ENCODE assay signal across 25 cellular contexts in the genomic region with DNA sequence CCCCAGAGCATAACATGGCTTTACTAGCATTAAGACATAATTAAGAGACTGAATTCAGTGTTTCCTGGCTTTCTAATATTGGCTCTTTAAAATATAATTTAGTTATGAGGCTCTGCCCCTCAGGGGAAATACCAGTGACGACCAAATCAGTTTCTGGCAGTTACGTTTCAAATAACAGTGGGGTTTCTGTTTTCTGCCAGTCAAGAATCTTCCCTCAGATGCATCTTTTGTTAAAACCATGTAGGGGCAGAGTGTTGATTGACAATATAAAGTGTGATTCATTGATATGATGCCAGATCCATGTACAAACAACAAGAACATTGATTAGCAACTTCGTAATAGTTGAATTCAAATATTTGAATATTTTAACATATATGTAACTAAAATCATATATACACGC.
"Had no signal": no experiment of that assay in that cellular context is flagged by ENCODE, and none has a peak within 500 bp of the region (broad histone marks: within the 10 kb centered on the region; RNA-seq: fewer than 3 reads in every experiment).

No MANE protein-coding gene starts in this region.

- H3K27ac ChIP-seq: colonic mucosa, gastrocnemius medialis, hepatocyte, left lung, neural progenitor cell, parathyroid adenoma, right lobe of liver, stomach, tibial artery had no signal

- H3K4me3 ChIP-seq: colonic mucosa, gastrocnemius medialis, hepatocyte, left lung, mucosa of descending colon, neural progenitor cell, right lobe of liver, stomach, tibial artery had no signal

- H3K36me3 Mint-ChIP-seq: mesothelial cell of epicardium; naive B cell; natural killer cell treated with Interleukin-12 subunit alpha and Interleukin-12 subunit beta and Interleukin-15 and Interleukin-18, amount 100 ng/mL, for 72 hours; neural progenitor cell; stimulated activated effector memory CD8-positive, alpha-beta T cell treated with anti-CD3 and anti-CD28 coated beads, Interleukin-12 subunit alpha, Interleukin-12 subunit beta, amount 100 ng/mL, for 72 hours; type B pancreatic cell had no signal

- H3K4me1 Mint-ChIP-seq: naive B cell; stimulated activated effector memory CD8-positive, alpha-beta T cell treated with anti-CD3 and anti-CD28 coated beads, Interleukin-12 subunit alpha, Interleukin-12 subunit beta, amount 100 ng/mL, for 72 hours had no signal

- ATAC-seq: effector memory CD8-positive, alpha-beta T cell; gastrocnemius medialis; left cardiac atrium; left lung; mucosa of descending colon; natural killer cell treated with Interleukin-12 subunit alpha and Interleukin-12 subunit beta and Interleukin-15 and Interleukin-18, amount 100 ng/mL, for 72 hours; right lobe of liver; stimulated activated effector memory CD8-positive, alpha-beta T cell treated with anti-CD3 and anti-CD28 coated beads, Interleukin-12 subunit alpha, Interleukin-12 subunit beta, amount 100 ng/mL, for 72 hours had no signal

- H3K27ac Mint-ChIP-seq: effector memory CD8-positive, alpha-beta T cell; mesothelial cell of epicardium; naive B cell; natural killer cell treated with Interleukin-12 subunit alpha and Interleukin-12 subunit beta and Interleukin-15 and Interleukin-18, amount 100 ng/mL, for 72 hours; neural progenitor cell; progenitor cell of endocrine pancreas; stimulated activated effector memory CD8-positive, alpha-beta T cell treated with anti-CD3 and anti-CD28 coated beads, Interleukin-12 subunit alpha, Interleukin-12 subunit beta, amount 100 ng/mL, for 72 hours; type B pancreatic cell had no signal

- H3K4me1 ChIP-seq: colonic mucosa, gastrocnemius medialis, left lung, neural progenitor cell, parathyroid adenoma, right lobe of liver, tibial artery had no signal

- H3K36me3 ChIP-seq: colonic mucosa, gastrocnemius medialis, left lung, neural progenitor cell, right lobe of liver, stomach, tibial artery had no signal

- H3K9ac ChIP-seq: neural progenitor cell, parathyroid adenoma had no signal

- H3K9me3 ChIP-seq: gastrocnemius medialis, left lung, right lobe of liver, stomach, tibial artery had no signal

- H2AFZ ChIP-seq: hepatocyte, neural progenitor cell, parathyroid adenoma had no signal

- H3K79me2 ChIP-seq: hepatocyte, parathyroid adenoma had no signal

- H3K27me3 ChIP-seq: colonic mucosa, gastrocnemius medialis, hepatocyte, left lung, neural progenitor cell, right lobe of liver, stomach, tibial artery had no signal

- H3K4me2 ChIP-seq: hepatocyte, neural progenitor cell had no signal

- FAIRE-seq: endometrium, small intestine had no signal

- H3K4me3 Mint-ChIP-seq: effector memory CD8-positive, alpha-beta T cell; mesothelial cell of epicardium; naive B cell; natural killer cell treated with Interleukin-12 subunit alpha and Interleukin-12 subunit beta and Interleukin-15 and Interleukin-18, amount 100 ng/mL, for 72 hours; neural progenitor cell; stimulated activated effector memory CD8-positive, alpha-beta T cell treated with anti-CD3 and anti-CD28 coated beads, Interleukin-12 subunit alpha, Interleukin-12 subunit beta, amount 100 ng/mL, for 72 hours; type B pancreatic cell had no signal

- H3K9me3 Mint-ChIP-seq: effector memory CD8-positive, alpha-beta T cell; neural progenitor cell; type B pancreatic cell had no signal

- H3K27me3 Mint-ChIP-seq: effector memory CD8-positive, alpha-beta T cell; naive B cell; natural killer cell treated with Interleukin-12 subunit alpha and Interleukin-12 subunit beta and Interleukin-15 and Interleukin-18, amount 100 ng/mL, for 72 hours; progenitor cell of endocrine pancreas; type B pancreatic cell had no signal

- DNase-seq: colonic mucosa; effector memory CD8-positive, alpha-beta T cell; gastrocnemius medialis; head of caudate nucleus; left cardiac atrium; left lung; mucosa of descending colon; naive B cell; right lobe of liver; small intestine; stimulated activated CD4-positive, alpha-beta T cell treated with anti-CD3 and anti-CD28 coated beads, Interleukin-12 subunit alpha, Interleukin-12 subunit beta, amount 100 ng/mL, for 4 hours; stimulated activated CD4-positive, alpha-beta T cell treated with anti-CD3 and anti-CD28 coated beads, Interleukin-2, amount 100 ng/mL, for 24 hours; stimulated activated CD4-positive, alpha-beta T cell treated with anti-CD3 and anti-CD28 coated beads, Interleukin-4, amount 100 ng/mL, for 24 hours; stimulated activated naive CD4-positive, alpha-beta T cell treated with Interleukin-2 at 50 U/mL for 16 hours; stomach; tibial artery had no signal
